ENCODE assay signal across 23 cellular contexts in the genomic region with DNA sequence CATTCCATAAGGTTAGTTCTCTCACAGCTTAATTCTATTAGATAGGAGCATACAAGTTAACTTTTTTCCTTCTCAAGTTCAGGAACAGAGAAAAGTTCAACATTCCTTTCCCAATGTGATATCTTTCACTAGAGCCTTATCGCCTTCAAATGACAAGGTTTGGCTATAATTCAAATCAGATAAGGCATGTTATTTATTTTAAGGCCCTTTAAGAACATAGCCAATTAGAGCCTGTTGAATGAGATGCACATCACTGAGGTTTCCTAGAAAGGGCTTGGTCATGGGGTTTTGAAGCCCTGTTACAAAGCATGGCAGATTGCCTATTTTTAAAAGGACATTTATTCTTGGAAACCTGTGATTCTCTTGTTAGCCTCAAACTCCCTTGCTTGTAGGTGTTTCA.
A peak's percentile ranks its signal among the peaks of the same experiment; 100 is the strongest.
DNase-seq lines count a peak whose midpoint lies in the region; ATAC-seq lines count a peak whose summit lies in the region.
"Had no signal": no experiment of that assay in that cellular context is flagged by ENCODE, and none has a peak within 500 bp of the region (broad histone marks: within the 10 kb centered on the region; RNA-seq: fewer than 3 reads in every experiment).

No MANE protein-coding gene starts in this region.

- ATAC-seq in HG03520 (IDR thresholded peaks at IDR 0.05; ENCODE audit: unreplicated experiment), result no peak
- ATAC-seq: activated naive CD8-positive, alpha-beta T cell treated with anti-CD3 and anti-CD28 coated beads, Interleukin-2, amount 50 U/mL, for 24 hours; gastrocnemius medialis; HepG2; naive thymus-derived CD4-positive, alpha-beta T cell; PC-3; sciatic nerve had no signal

- H3K27me3 Mint-ChIP-seq in activated naive CD4-positive, alpha-beta T cell treated with anti-CD3 and anti-CD28 coated beads, Interleukin-2, amount 10 ng/mL, durations not matched to agents 7 days and 5 days, result no peaks in the 10 kb centered on the region
- H3K27me3 Mint-ChIP-seq: activated naive CD8-positive, alpha-beta T cell treated with anti-CD3 and anti-CD28 coated beads, Interleukin-2, amount 50 U/mL, for 24 hours; memory B cell had no signal

- H3K9me3 Mint-ChIP-seq in activated naive CD4-positive, alpha-beta T cell treated with anti-CD3 and anti-CD28 coated beads, Interleukin-2, amount 10 ng/mL, durations not matched to agents 7 days and 5 days, result peaks cover 17% of the 10 kb centered on the region

- no peaks in the 10 kb centered on the region for H3K36me3 Mint-ChIP-seq in activated naive CD4-positive, alpha-beta T cell treated with anti-CD3 and anti-CD28 coated beads, Interleukin-2, amount 10 ng/mL, durations not matched to agents 7 days and 5 days

- DNase-seq in A172 (ENCODE audit: low spot score) (peak; percentile 86), H4 (ENCODE audit: low spot score) (peak; percentile 71), astrocyte of the hippocampus (ENCODE audit: low read depth, low spot score) (peak; percentile 79), left kidney (ENCODE audit: low read depth, low spot score) (peak; percentile 53), SW480 (ENCODE audit: low spot score) (no peak), NCI-H2029 (lab: John Stamatoyannopoulos, UW) (no peak)
- no peak for DNase-seq in activated naive CD4-positive, alpha-beta T cell treated with anti-CD3 and anti-CD28 coated beads, Interleukin-2, amount 10 ng/mL, durations not matched to agents 7 days and 5 days
- DNase-seq: activated CD8-positive, alpha-beta memory T cell treated with anti-CD3 and anti-CD28 coated beads, Interleukin-2, amount 50 U/mL, for 4 hours; activated effector memory CD4-positive, alpha-beta T cell treated with Interleukin-2 at 50 U/mL for 16 hours; activated naive CD8-positive, alpha-beta T cell treated with anti-CD3 and anti-CD28 coated beads, Interleukin-2, amount 50 U/mL, for 24 hours; gastrocnemius medialis; HCEC 1CT; kidney glomerular epithelial cell; MG63; naive thymus-derived CD4-positive, alpha-beta T cell; NCI-H146; NCI-H82; ovary; PC-3 had no signal

- no peak overlapping the region for H3K27ac Mint-ChIP-seq in activated naive CD4-positive, alpha-beta T cell treated with anti-CD3 and anti-CD28 coated beads, Interleukin-2, amount 10 ng/mL, durations not matched to agents 7 days and 5 days
- H3K27ac Mint-ChIP-seq: activated naive CD8-positive, alpha-beta T cell treated with anti-CD3 and anti-CD28 coated beads, Interleukin-2, amount 50 U/mL, for 24 hours; memory B cell; naive thymus-derived CD4-positive, alpha-beta T cell had no signal

- H3K4me1 Mint-ChIP-seq in activated naive CD4-positive, alpha-beta T cell treated with anti-CD3 and anti-CD28 coated beads, Interleukin-2, amount 10 ng/mL, durations not matched to agents 7 days and 5 days, result no peaks in the 10 kb centered on the region
- H3K4me1 Mint-ChIP-seq: naive thymus-derived CD4-positive, alpha-beta T cell had no signal

- H3K4me3 Mint-ChIP-seq in activated naive CD4-positive, alpha-beta T cell treated with anti-CD3 and anti-CD28 coated beads, Interleukin-2, amount 10 ng/mL, durations not matched to agents 7 days and 5 days, result no peak overlapping the region
- H3K4me3 Mint-ChIP-seq: activated naive CD8-positive, alpha-beta T cell treated with anti-CD3 and anti-CD28 coated beads, Interleukin-2, amount 50 U/mL, for 24 hours; memory B cell; naive thymus-derived CD4-positive, alpha-beta T cell had no signal

- CTCF ChIA-PET in activated naive CD4-positive, alpha-beta T cell treated with anti-CD3 and anti-CD28 coated beads, Interleukin-2, amount 10 ng/mL, durations not matched to agents 7 days and 5 days (lab: Charles Lee), result no interaction called here

Comparison
In these comparisons a context has a peak if more than half of its experiments do, and no peak if none do; other contexts are left out.
1. DNase-seq: peak in A172 (single experiment), H4 (single experiment), astrocyte of the hippocampus (single experiment) and left kidney (single experiment); none in SW480 (single experiment), NCI-H2029 (single experiment) and activated naive CD4-positive, alpha-beta T cell treated with anti-CD3 and anti-CD28 coated beads, Interleukin-2, amount 10 ng/mL, durations not matched to agents 7 days and 5 days (single experiment).